ENCODE assay signal across 8 cellular contexts in the genomic region with DNA sequence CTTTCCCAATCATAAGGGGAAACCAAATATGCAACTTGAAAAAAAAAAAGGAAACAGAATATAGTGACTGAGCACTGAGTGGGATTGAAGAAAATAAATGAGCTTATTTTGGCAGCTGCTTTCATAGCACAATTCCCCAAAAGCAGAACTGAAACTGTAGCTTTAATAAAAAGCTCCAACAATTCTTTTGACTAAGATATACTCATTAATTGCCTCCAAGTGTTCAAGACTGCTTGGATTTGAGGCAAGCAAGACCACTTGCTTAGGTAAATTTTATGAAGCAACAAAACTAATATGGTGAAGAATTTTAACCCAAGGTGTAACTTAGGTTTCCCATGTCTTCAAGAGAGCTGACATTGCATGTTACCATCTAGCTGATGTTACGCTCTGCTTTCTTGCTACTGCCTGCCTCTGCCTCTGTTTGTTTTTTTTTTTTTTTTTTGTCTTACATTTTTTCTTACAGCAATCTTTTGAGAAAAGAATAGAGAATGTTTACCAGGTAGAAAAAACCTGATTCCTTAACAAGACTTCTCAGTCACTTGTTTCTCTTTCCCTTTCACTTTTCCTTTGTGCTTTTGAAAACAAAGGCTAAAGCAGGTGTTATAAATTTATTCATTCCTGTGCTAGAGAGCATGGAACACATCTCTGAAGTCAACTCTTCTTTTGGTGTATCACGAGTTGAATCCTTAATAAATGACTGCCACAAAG.
DNase-seq lines count a peak whose midpoint lies in the region; ATAC-seq, FAIRE-seq and TF ChIP-seq lines count a peak whose summit lies in the region.

No MANE protein-coding gene starts in this region.

- H3K4me2 ChIP-seq in OCI-LY3 (ENCODE audit: low read length): peak overlapping the region; percentile 87

- POLR2A ChIA-PET in Caco-2 (lab: Charles Lee): interaction anchor here (0.7 kb wide), 1 partner anchor 312 kb away, joined by 3 read pairs; no protein-coding TSS in a partner anchor

- no peak for FAIRE-seq in HTR-8/SVneo (lab: Jason Lieb, UNC)

- H3K9me3 ChIP-seq in OCI-LY3 (ENCODE audit: insufficient read depth, low read length) (no peaks in the 10 kb centered on the region), Caco-2 (no peaks in the 10 kb centered on the region)

- ATAC-seq in GM18870 (IDR thresholded peaks at IDR 0.05; ENCODE audit: unreplicated experiment) (peak; percentile 86), HG02763 (IDR thresholded peaks at IDR 0.05; ENCODE audit: unreplicated experiment) (peak; percentile 74)
- ATAC-seq in natural killer cell treated with Interleukin-12 subunit alpha and Interleukin-12 subunit beta and Interleukin-15 and Interleukin-18, amount 100 ng/mL, for 72 hours: peak in 1 of 2 donors; percentile 61

- H3K27me3 ChIP-seq in OCI-LY3 (ENCODE audit: low read depth, low read length) (no peaks in the 10 kb centered on the region), Caco-2 (replicated peaks; ENCODE audit: control insufficient read depth, insufficient read depth, low read length) (no peaks in the 10 kb centered on the region)

- peaks cover 7% of the 10 kb centered on the region for H3K36me3 Mint-ChIP-seq in natural killer cell treated with Interleukin-12 subunit alpha and Interleukin-12 subunit beta and Interleukin-15 and Interleukin-18, amount 100 ng/mL, for 72 hours
- H3K36me3 Mint-ChIP-seq in Caco-2 (ENCODE audit: insufficient read depth, unreplicated experiment): peaks cover 70% of the 10 kb centered on the region

- H3K9me3 Mint-ChIP-seq in natural killer cell treated with Interleukin-12 subunit alpha and Interleukin-12 subunit beta and Interleukin-15 and Interleukin-18, amount 100 ng/mL, for 72 hours: no peaks in the 10 kb centered on the region
- H3K9me3 Mint-ChIP-seq in Caco-2 (ENCODE audit: unreplicated experiment): peaks cover 1% of the 10 kb centered on the region

- H2AFZ ChIP-seq in OCI-LY3 (ENCODE audit: low read depth, low read length): no peak overlapping the region

- H3K79me2 ChIP-seq in OCI-LY3 (ENCODE audit: low read length): no peaks in the 10 kb centered on the region

- no peaks in the 10 kb centered on the region for H4K20me1 ChIP-seq in OCI-LY3 (ENCODE audit: insufficient read depth, low read length)

- no TSS peak for BruUV-seq in Caco-2 (replicated peaks; lab: Mats Ljungman, UMichigan)

- H3K4me3 ChIP-seq in OCI-LY3 (ENCODE audit: low read length) (peak overlapping the region; percentile 62), Caco-2 (ENCODE audit: low read depth, low read length) (no peak overlapping the region)

- TF ChIP-seq CTCF in OCI-LY3 (IDR thresholded peaks at IDR 0.05; ENCODE audit: low read depth, low read length): no peak
- TF ChIP-seq CTCF in Caco-2 (IDR thresholded peaks at IDR 0.05; ENCODE audit: insufficient read depth in 1 of 2, low read depth in 1 of 2, low read length in 1 of 2, severe bottlenecking in 1 of 2, unreplicated experiment in 1 of 2): no peak

- H3K27me3 Mint-ChIP-seq in natural killer cell treated with Interleukin-12 subunit alpha and Interleukin-12 subunit beta and Interleukin-15 and Interleukin-18, amount 100 ng/mL, for 72 hours: no peaks in the 10 kb centered on the region
- no peaks in the 10 kb centered on the region for H3K27me3 Mint-ChIP-seq in Caco-2 (ENCODE audit: insufficient read depth, unreplicated experiment)

- H3K36me3 ChIP-seq in OCI-LY3 (replicated peaks; ENCODE audit: low read depth, low read length) (peaks cover 60% of the 10 kb centered on the region), Caco-2 (ENCODE audit: control insufficient read depth, insufficient read depth, low read length) (no peaks in the 10 kb centered on the region)

- H3K4me1 ChIP-seq in OCI-LY3 (ENCODE audit: low read length) (peaks cover 72% of the 10 kb centered on the region), Caco-2 (no peaks in the 10 kb centered on the region)

- H3K9ac ChIP-seq in OCI-LY3 (ENCODE audit: low read length): peak overlapping the region; percentile 72

- intact Hi-C loops in Caco-2 (cut with micrococcal nuclease; ENCODE audit: unreplicated experiment): no loop called here

- H3K4me1 Mint-ChIP-seq in natural killer cell treated with Interleukin-12 subunit alpha and Interleukin-12 subunit beta and Interleukin-15 and Interleukin-18, amount 100 ng/mL, for 72 hours (ENCODE audit: low read depth in 2 of 2): peaks cover 6 to 21% of the 10 kb centered on the region in 2 donors
- no peaks in the 10 kb centered on the region for H3K4me1 Mint-ChIP-seq in Caco-2 (ENCODE audit: low read depth, unreplicated experiment)

- H3K27ac ChIP-seq in OCI-LY3 (ENCODE audit: low read length): peak overlapping the region; percentile 94

- no peak for DNase-seq in natural killer cell treated with Interleukin-12 subunit alpha and Interleukin-12 subunit beta and Interleukin-15 and Interleukin-18, amount 100 ng/mL, for 72 hours (ENCODE audit: low spot score)
- DNase-seq in Caco-2 (no peak), hypothalamus (lab: John Stamatoyannopoulos, UW) (no peak), HTR-8/SVneo (ENCODE audit: insufficient read length, low spot score) (no peak)
- DNase-seq in stimulated activated CD4-positive, alpha-beta T cell treated with anti-CD3 and anti-CD28 coated beads, Interleukin-4, amount 100 ng/mL, for 1 hour: no peak

- peak overlapping the region; percentile 59 to 77 for H3K27ac Mint-ChIP-seq in natural killer cell treated with Interleukin-12 subunit alpha and Interleukin-12 subunit beta and Interleukin-15 and Interleukin-18, amount 100 ng/mL, for 72 hours
- no peak overlapping the region for H3K27ac Mint-ChIP-seq in Caco-2 (ENCODE audit: unreplicated experiment)

- CTCF ChIA-PET in Caco-2 (lab: Charles Lee): interaction anchor here (0.7 kb wide), 1 partner anchor 277 kb away, joined by 3 read pairs; no protein-coding TSS in a partner anchor

- H3K4me3 Mint-ChIP-seq in natural killer cell treated with Interleukin-12 subunit alpha and Interleukin-12 subunit beta and Interleukin-15 and Interleukin-18, amount 100 ng/mL, for 72 hours: peak overlapping the region; percentile 83
- H3K4me3 Mint-ChIP-seq in Caco-2 (ENCODE audit: unreplicated experiment): no peak overlapping the region
